Comparison of ENCODE assay signal across 7 cellular contexts in the genomic region with DNA sequence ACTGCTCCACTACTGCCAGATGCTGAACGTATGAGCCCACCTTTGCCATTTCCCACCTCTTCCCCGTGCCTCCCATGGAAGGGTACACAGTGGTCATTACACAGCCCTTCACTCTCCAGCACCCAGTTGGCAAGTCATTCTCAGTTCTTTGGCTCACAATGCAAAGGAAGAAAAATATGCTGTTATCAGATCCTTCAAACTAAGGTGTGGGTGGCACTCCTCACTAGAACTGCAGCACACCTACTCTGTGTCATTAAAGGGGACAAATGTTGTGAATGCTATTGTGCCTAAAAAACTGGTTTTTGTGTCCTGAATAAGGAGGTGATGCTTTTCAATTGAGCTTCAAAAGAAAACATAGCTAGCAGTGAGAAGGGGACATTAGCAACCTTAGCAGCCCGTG.
"Had no signal": no experiment of that assay in that cellular context is flagged by ENCODE, and none has a peak within 500 bp of the region (broad histone marks: within the 10 kb centered on the region; RNA-seq: fewer than 3 reads in every experiment).

No MANE protein-coding gene starts in this region.

- H3K27ac ChIP-seq: GM23248 had no signal

- H3K9ac ChIP-seq: GM23248 had no signal

- H2AFZ ChIP-seq: GM23248 had no signal

- H3K9me3 ChIP-seq: HAP-1 had no signal

- H3K36me3 ChIP-seq: HAP-1 had no signal

- H3K4me3 ChIP-seq: GM23248, HAP-1, K562 had no signal

- ATAC-seq: HCT116, K562 had no signal

- DNase-seq: GM23248, GOT3, H7, IMR-90 had no signal

- H3K4me1 ChIP-seq: HAP-1 had no signal
